ENCODE assay signal across 20 cellular contexts in the genomic region with DNA sequence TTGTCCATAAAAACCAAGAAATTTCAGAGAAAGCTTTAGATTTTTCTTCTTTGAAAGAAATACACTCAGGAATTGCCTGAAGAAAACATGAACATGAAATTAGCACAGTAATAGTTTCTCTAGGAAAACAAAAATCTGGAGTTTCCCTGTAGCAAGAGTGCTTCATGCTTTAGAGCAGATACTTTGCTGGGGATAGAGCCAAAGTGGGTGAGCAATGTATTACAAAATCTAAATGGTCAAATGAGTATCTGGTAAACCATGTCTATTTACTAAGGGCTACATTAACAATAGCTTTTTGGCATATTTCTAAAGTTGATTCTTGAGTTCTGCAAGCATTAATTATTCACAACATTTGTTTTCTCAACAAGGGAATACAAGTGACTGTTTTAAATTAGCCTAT. TPM values are rescaled to one million over a fixed set of nuclear protein-coding genes. Genes with fewer than 3 reads are reported as not detected.
"Had no signal": no experiment of that assay in that cellular context is flagged by ENCODE, and none has a peak within 500 bp of the region (broad histone marks: within the 10 kb centered on the region; RNA-seq: fewer than 3 reads in every experiment).

No MANE protein-coding gene starts in this region.

- H3K27ac ChIP-seq: adrenal gland, ascending aorta, brain microvascular endothelial cell, foreskin keratinocyte, spleen, thoracic aorta had no signal

- DNase-seq: activated CD4-positive, alpha-beta T cell treated with anti-CD3 and anti-CD28 coated beads for 1 hour; activated CD4-positive, alpha-beta T cell treated with anti-CD3 and anti-CD28 coated beads, Interleukin-2, amount 50 U/mL, for 1 hour; activated CD8-positive, alpha-beta T cell treated with anti-CD3 and anti-CD28 coated beads, Interleukin-2, amount 10 ng/mL, durations not matched to agents 7 days and 5 days; activated gamma-delta T cell treated with Interleukin-2 at 50 U/mL for 16 hours; adrenal gland; caudate nucleus; effector memory CD4-positive, alpha-beta T cell; foreskin keratinocyte; natural killer cell; spleen; stimulated activated CD4-positive, alpha-beta T cell treated with anti-CD3 and anti-CD28 coated beads, Interleukin-4, amount 100 ng/mL, for 1 hour; stimulated activated naive CD4-positive, alpha-beta T cell had no signal

- H3K4me3 ChIP-seq: adrenal gland, ascending aorta, lung, spleen, thoracic aorta had no signal

- H3K4me1 ChIP-seq: adrenal gland, ascending aorta, foreskin keratinocyte, spleen had no signal

- H3K36me3 ChIP-seq: adrenal gland, ascending aorta, brain microvascular endothelial cell, spleen, thoracic aorta had no signal

- H3K9me3 ChIP-seq: adrenal gland, ascending aorta, spleen, thoracic aorta had no signal

- H3K27me3 ChIP-seq: adrenal gland, ascending aorta, brain microvascular endothelial cell, foreskin keratinocyte, spleen had no signal

RNA-seq across cellular contexts. Expression of gene AVPR1A, which starts 26.2 kb away (rescaled TPM):
- total RNA-seq: activated CD8-positive, alpha-beta T cell treated with anti-CD3 and anti-CD28 coated beads, Interleukin-2, amount 10 ng/mL, durations not matched to agents 7 days and 5 days; dermis microvascular lymphatic vessel endothelial cell; foreskin keratinocyte; glomerular endothelial cell; progenitor cell of endocrine pancreas; T-helper 2 cell treated with Interferon-gamma antibody and Interleukin-4, amounts not matched to agents 100 ng/mL and 5 ng/mL, for 36 hours had no signal
- polyA plus RNA-seq: foreskin keratinocyte had no signal
